ENCODE assay signal across 22 cellular contexts in the genomic region with DNA sequence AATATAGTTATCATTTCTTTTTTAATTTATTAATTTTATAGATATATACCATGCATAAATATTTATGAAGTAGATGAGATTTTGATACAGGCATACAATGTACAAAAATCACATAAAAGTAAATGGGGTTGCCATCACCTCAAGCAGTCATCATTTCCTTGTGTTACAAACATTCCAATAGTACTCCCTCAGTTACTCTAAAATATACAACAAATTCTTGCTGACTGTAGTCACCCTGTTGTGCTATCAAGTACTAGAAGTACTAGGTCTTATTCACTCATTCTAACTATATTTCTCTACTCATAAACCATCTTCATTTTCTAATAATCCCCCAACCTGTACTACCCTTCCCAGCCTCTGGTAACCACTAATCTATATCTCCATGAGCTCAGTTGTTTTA.
"Had no signal": no experiment of that assay in that cellular context is flagged by ENCODE, and none has a peak within 500 bp of the region (broad histone marks: within the 10 kb centered on the region; RNA-seq: fewer than 3 reads in every experiment).

No MANE protein-coding gene starts in this region.

- H3K27ac Mint-ChIP-seq: activated CD4-positive, alpha-beta memory T cell treated with anti-CD3 and anti-CD28 coated beads, Interleukin-2, amount 10 ng/mL, durations not matched to agents 7 days and 5 days; activated CD8-positive, alpha-beta memory T cell treated with anti-CD3 and anti-CD28 coated beads, Interleukin-2, amount 10 ng/mL, durations not matched to agents 7 days and 5 days; activated naive CD8-positive, alpha-beta T cell; nephron had no signal

- H3K36me3 Mint-ChIP-seq: activated CD8-positive, alpha-beta memory T cell treated with anti-CD3 and anti-CD28 coated beads, Interleukin-2, amount 10 ng/mL, durations not matched to agents 7 days and 5 days; activated naive CD8-positive, alpha-beta T cell had no signal

- H3K27ac ChIP-seq: breast epithelium, esophagus muscularis mucosa, foreskin keratinocyte, tibial nerve had no signal

- H3K4me3 ChIP-seq: breast epithelium, esophagus muscularis mucosa, lung, tibial nerve had no signal

- H3K4me3 Mint-ChIP-seq: activated CD4-positive, alpha-beta memory T cell treated with anti-CD3 and anti-CD28 coated beads, Interleukin-2, amount 10 ng/mL, durations not matched to agents 7 days and 5 days; activated CD8-positive, alpha-beta memory T cell treated with anti-CD3 and anti-CD28 coated beads, Interleukin-2, amount 10 ng/mL, durations not matched to agents 7 days and 5 days; activated naive CD8-positive, alpha-beta T cell; nephron had no signal

- H3K4me1 Mint-ChIP-seq: activated CD4-positive, alpha-beta memory T cell treated with anti-CD3 and anti-CD28 coated beads, Interleukin-2, amount 10 ng/mL, durations not matched to agents 7 days and 5 days; activated CD8-positive, alpha-beta memory T cell treated with anti-CD3 and anti-CD28 coated beads, Interleukin-2, amount 10 ng/mL, durations not matched to agents 7 days and 5 days had no signal

- H3K27me3 ChIP-seq: breast epithelium, esophagus muscularis mucosa, foreskin keratinocyte, tibial nerve had no signal

- ATAC-seq: activated CD8-positive, alpha-beta memory T cell treated with anti-CD3 and anti-CD28 coated beads, Interleukin-2, amount 10 ng/mL, durations not matched to agents 7 days and 5 days; foreskin keratinocyte; stimulated activated naive CD8-positive, alpha-beta T cell treated with anti-CD3 and anti-CD28 coated beads, Interleukin-15, Interleukin-2, amounts not matched to agents 100 U/mL and 50 U/mL, for 24 hours had no signal

- H3K36me3 ChIP-seq: breast epithelium, esophagus muscularis mucosa, tibial nerve had no signal

- DNase-seq: activated CD4-positive, alpha-beta memory T cell treated with anti-CD3 and anti-CD28 coated beads, Interleukin-2, amount 10 ng/mL, durations not matched to agents 7 days and 5 days; activated CD4-positive, alpha-beta T cell treated with anti-CD3 and anti-CD28 coated beads for 48 hours; activated CD4-positive, CD25-positive, alpha-beta regulatory T cell; activated CD8-positive, alpha-beta memory T cell treated with anti-CD3 and anti-CD28 coated beads, Interleukin-2, amount 10 ng/mL, durations not matched to agents 7 days and 5 days; amygdala; cerebellar nuclear complex; effector CD8-positive, alpha-beta T cell; hippocampal formation; islet precursor cell; midbrain; retina; stimulated activated CD4-positive, alpha-beta T cell treated with anti-CD3 and anti-CD28 coated beads, Interleukin-2, amount 100 ng/mL, for 24 hours; stimulated activated naive CD8-positive, alpha-beta T cell treated with anti-CD3 and anti-CD28 coated beads, Interleukin-15, Interleukin-2, amounts not matched to agents 100 U/mL and 50 U/mL, for 24 hours; T1000 had no signal

- H3K9me3 ChIP-seq: tibial nerve had no signal

- FAIRE-seq: urothelium cell line had no signal

- H3K27me3 Mint-ChIP-seq: activated CD4-positive, alpha-beta memory T cell treated with anti-CD3 and anti-CD28 coated beads, Interleukin-2, amount 10 ng/mL, durations not matched to agents 7 days and 5 days; activated CD8-positive, alpha-beta memory T cell treated with anti-CD3 and anti-CD28 coated beads, Interleukin-2, amount 10 ng/mL, durations not matched to agents 7 days and 5 days; activated naive CD8-positive, alpha-beta T cell had no signal

- H3K4me1 ChIP-seq: breast epithelium, foreskin keratinocyte, tibial nerve had no signal
